Comparison of ENCODE assay signal across 26 cellular contexts in genomic region chr5:126168785-126169184, GRCh38.
A peak's percentile ranks its signal among the peaks of the same experiment; 100 is the strongest.
DNase-seq lines count a peak whose midpoint lies in the region; ATAC-seq, FAIRE-seq and TF ChIP-seq lines count a peak whose summit lies in the region.
"Had no signal": no experiment of that assay in that cellular context is flagged by ENCODE, and none has a peak within 500 bp of the region (broad histone marks: within the 10 kb centered on the region; RNA-seq: fewer than 3 reads in every experiment).

No MANE protein-coding gene starts in this region.

- TF ChIP-seq CTCF in liver (IDR thresholded peaks at IDR 0.05; ENCODE audit: low read depth, low read length, missing input control) (no peak), HepG2 (CRISPR knock-in tag; IDR thresholded peaks at IDR 0.05) (no peak), right lobe of liver (IDR thresholded peaks at IDR 0.05) (no peak), kidney (IDR thresholded peaks at IDR 0.05; ENCODE audit: borderline replicate concordance, extremely low read depth, insufficient read depth) (no peak)

- POLR2A ChIA-PET in HepG2 (lab: Yijun Ruan, JAX) = no interaction called here

- no peaks in the 10 kb centered on the region for H4K20me1 ChIP-seq in HepG2 (ENCODE audit: insufficient read depth, low read length)
- H4K20me1 ChIP-seq: BLaER1 treated with 17β-estradiol and CSF1 and Interleukin-3, amounts not matched to agents 10 nM and 100 nM had no signal

- H3K4me3 ChIP-seq in liver (ENCODE audit: low read depth in 1 of 3, low read length in 3 of 3) (no peak overlapping the region), HepG2 (replicated peaks in 1 of 3; ENCODE audit: insufficient read depth in 1 of 3, low read depth in 2 of 3, low read length in 3 of 3) (no peak overlapping the region), right lobe of liver (no peak overlapping the region), kidney (ENCODE audit: low read length in 2 of 2) (no peak overlapping the region)
- H3K4me3 ChIP-seq: A549; BLaER1 treated with 17β-estradiol and CSF1 and Interleukin-3, amounts not matched to agents 10 nM and 100 nM; GM12878 had no signal

- BruUV-seq in HepG2 (replicated peaks; lab: Mats Ljungman, UMichigan) = no TSS peak

- no peak overlapping the region for H3K9ac ChIP-seq in liver (ENCODE audit: low read depth in 1 of 2, low read length in 2 of 2)
- H3K9ac ChIP-seq in HepG2 (ENCODE audit: insufficient read depth, low read depth, low read length) = no peak overlapping the region
- no peak overlapping the region for H3K9ac ChIP-seq in kidney (ENCODE audit: low read length in 2 of 2)
- H3K9ac ChIP-seq: BLaER1 treated with 17β-estradiol and CSF1 and Interleukin-3, amounts not matched to agents 10 nM and 100 nM had no signal

- no peaks in the 10 kb centered on the region for H3K36me3 Mint-ChIP-seq in activated T-helper 1 cell treated with anti-CD3 and anti-CD28 coated beads, Interleukin-12 subunit alpha, Interleukin-12 subunit beta, Interleukin-2, Interleukin-4 antibody, amounts not matched to agents 30 ng/mL and 10 ng/mL and 1 ng/mL, durations not matched to agents 14 hours and 24 hours and 36 hours (ENCODE audit: low read depth)
- H3K36me3 Mint-ChIP-seq: CD8-positive, alpha-beta T cell had no signal

- H3K27me3 Mint-ChIP-seq in activated T-helper 1 cell treated with anti-CD3 and anti-CD28 coated beads, Interleukin-12 subunit alpha, Interleukin-12 subunit beta, Interleukin-2, Interleukin-4 antibody, amounts not matched to agents 30 ng/mL and 10 ng/mL and 1 ng/mL, durations not matched to agents 14 hours and 24 hours and 36 hours (ENCODE audit: insufficient read depth) = no peaks in the 10 kb centered on the region
- H3K27me3 Mint-ChIP-seq: CD4-positive, alpha-beta T cell had no signal

- H3K27ac Mint-ChIP-seq in activated T-helper 1 cell treated with anti-CD3 and anti-CD28 coated beads, Interleukin-12 subunit alpha, Interleukin-12 subunit beta, Interleukin-2, Interleukin-4 antibody, amounts not matched to agents 30 ng/mL and 10 ng/mL and 1 ng/mL, durations not matched to agents 14 hours and 24 hours and 36 hours = no peak overlapping the region
- H3K27ac Mint-ChIP-seq: B cell; CD4-positive, alpha-beta T cell; CD8-positive, alpha-beta T cell had no signal

- intact Hi-C loops in HepG2 (cut with micrococcal nuclease; ENCODE audit: unreplicated experiment) = no loop called here
- intact Hi-C loops in right lobe of liver (cut with DNase I) = no loop called here
- intact Hi-C loops in activated T-helper 1 cell treated with anti-CD3 and anti-CD28 coated beads, Interleukin-12 subunit alpha, Interleukin-12 subunit beta, Interleukin-2, Interleukin-4 antibody, amounts not matched to agents 30 ng/mL and 10 ng/mL and 1 ng/mL, durations not matched to agents 14 hours and 24 hours and 36 hours (cut with micrococcal nuclease) = no loop called here
- intact Hi-C loops in kidney (cut with DNase I) = no loop called here

- no peak overlapping the region for H3K27ac ChIP-seq in liver (ENCODE audit: low read depth in 1 of 2, low read length in 2 of 2)
- H3K27ac ChIP-seq in HepG2 (ENCODE audit: extremely low read length, insufficient read depth, low read length) = no peak overlapping the region
- no peak overlapping the region for H3K27ac ChIP-seq in right lobe of liver
- no peak overlapping the region for H3K27ac ChIP-seq in kidney (ENCODE audit: low read depth in 2 of 2, low read length in 2 of 2)
- H3K27ac ChIP-seq: 22Rv1; A549; BLaER1 treated with 17β-estradiol and CSF1 and Interleukin-3, amounts not matched to agents 10 nM and 100 nM; C4-2B had no signal

- CTCF ChIA-PET in HepG2 (lab: Yijun Ruan, JAX; ENCODE audit: low intra/inter-chr PET ratio, low total read pairs) = no interaction called here

- peaks cover 32% of the 10 kb centered on the region for H3K9me3 Mint-ChIP-seq in activated T-helper 1 cell treated with anti-CD3 and anti-CD28 coated beads, Interleukin-12 subunit alpha, Interleukin-12 subunit beta, Interleukin-2, Interleukin-4 antibody, amounts not matched to agents 30 ng/mL and 10 ng/mL and 1 ng/mL, durations not matched to agents 14 hours and 24 hours and 36 hours

- TF ChIP-seq RAD21 in liver (IDR thresholded peaks at IDR 0.05) (peak; percentile 26 to 32), HepG2 (CRISPR knock-in tag; IDR thresholded peaks at IDR 0.05) (no peak)

- no peak for TF ChIP-seq POLR2A in HepG2 (IDR thresholded peaks at IDR 0.05; ENCODE audit: insufficient read depth in 1 of 2, low read depth in 2 of 2, low read length in 2 of 2)
- no peak for TF ChIP-seq POLR2A in right lobe of liver (IDR thresholded peaks at IDR 0.05)

- H2AFZ ChIP-seq in HepG2 (ENCODE audit: low read length) = no peak overlapping the region

- no peak for TF ChIP-seq EP300 in HepG2 (IDR thresholded peaks at IDR 0.05; ENCODE audit: low read depth in 2 of 2, low read length in 2 of 2)
- no peak for TF ChIP-seq EP300 in HepG2 (CRISPR knock-in tag; IDR thresholded peaks at IDR 0.05; ENCODE audit: borderline replicate concordance)

- H3K27me3 ChIP-seq in liver (ENCODE audit: control insufficient read depth in 4 of 4, insufficient read depth in 4 of 4, low read length in 3 of 4) = no peaks in the 10 kb centered on the region
- H3K27me3 ChIP-seq in HepG2 (ENCODE audit: control insufficient read depth in 1 of 2, insufficient read depth in 2 of 2, low read length in 2 of 2) = no peaks in the 10 kb centered on the region
- no peaks in the 10 kb centered on the region for H3K27me3 ChIP-seq in right lobe of liver
- H3K27me3 ChIP-seq: BLaER1 treated with 17β-estradiol and CSF1 and Interleukin-3, amounts not matched to agents 10 nM and 100 nM had no signal

- H3K79me2 ChIP-seq in HepG2 (ENCODE audit: insufficient read depth, low read length) = no peaks in the 10 kb centered on the region

- H3K4me1 ChIP-seq in liver (ENCODE audit: control insufficient read depth in 4 of 4, insufficient read depth in 4 of 4, low read length in 3 of 4) (peaks cover 0 to 14% (median 0%) of the 10 kb centered on the region in 4 donors), HepG2 (ENCODE audit: insufficient read depth, low read length) (no peaks in the 10 kb centered on the region), right lobe of liver (no peaks in the 10 kb centered on the region), kidney (ENCODE audit: control insufficient read depth in 1 of 2, insufficient read depth in 1 of 2, low read depth in 1 of 2, low read length in 2 of 2) (no peaks in the 10 kb centered on the region)
- H3K4me1 ChIP-seq: A549; BLaER1 treated with 17β-estradiol and CSF1 and Interleukin-3, amounts not matched to agents 10 nM and 100 nM; Caco-2 had no signal

- H3K4me1 Mint-ChIP-seq in activated T-helper 1 cell treated with anti-CD3 and anti-CD28 coated beads, Interleukin-12 subunit alpha, Interleukin-12 subunit beta, Interleukin-2, Interleukin-4 antibody, amounts not matched to agents 30 ng/mL and 10 ng/mL and 1 ng/mL, durations not matched to agents 14 hours and 24 hours and 36 hours (ENCODE audit: low read depth) = no peaks in the 10 kb centered on the region
- H3K4me1 Mint-ChIP-seq: B cell had no signal

- in situ Hi-C loops in HepG2 (cut with HindIII; ENCODE audit: extremely low pct_ligation_motif_present, low pct_unique_long_range_greater_than_20kb) = no loop called here

- H3K9me3 ChIP-seq in liver (ENCODE audit: control insufficient read depth in 4 of 4, low read length in 3 of 4) (peaks cover 0 to 14% (median 9%) of the 10 kb centered on the region in 4 donors), HepG2 (ENCODE audit: low read length) (peaks cover 46% of the 10 kb centered on the region), right lobe of liver (no peaks in the 10 kb centered on the region), kidney (ENCODE audit: control insufficient read depth in 1 of 2, low read length in 2 of 2) (peaks cover 0 to 16% of the 10 kb centered on the region in 2 donors)
- H3K9me3 ChIP-seq: A549, Caco-2 had no signal

- H3K4me2 ChIP-seq in HepG2 (ENCODE audit: low read depth, low read length) = no peak overlapping the region
- H3K4me2 ChIP-seq: A549; BLaER1 treated with 17β-estradiol and CSF1 and Interleukin-3, amounts not matched to agents 10 nM and 100 nM had no signal

- DNase-seq in HepG2 (ENCODE audit: low spot score) = no peak
- DNase-seq in HuH-7.5 (ENCODE audit: low spot score) = peak; percentile 11
- DNase-seq in right lobe of liver = no peak
- no peak for DNase-seq in activated T-helper 1 cell treated with anti-CD3 and anti-CD28 coated beads, Interleukin-12 subunit alpha, Interleukin-12 subunit beta, Interleukin-2, Interleukin-4 antibody, amounts not matched to agents 30 ng/mL and 10 ng/mL and 1 ng/mL, durations not matched to agents 14 hours and 24 hours and 36 hours (ENCODE audit: low spot score)
- no peak for DNase-seq in kidney
- DNase-seq: AML-193; Caco-2; Calu3; CD4-positive, alpha-beta T cell; CD8-positive, alpha-beta T cell; DMS 273 treated with DMSO at 0.1 percent for 48 hours; DMS153; DMS53; DMS79; DND-41; EL; GDM1 had no signal

- H3K36me3 ChIP-seq in liver (ENCODE audit: control insufficient read depth in 4 of 4, insufficient read depth in 3 of 4, low read depth in 1 of 4, low read length in 3 of 4) (no peaks in the 10 kb centered on the region), HepG2 (replicated peaks in 1 of 2; ENCODE audit: control insufficient read depth in 1 of 2, insufficient read depth in 2 of 2, low read length in 2 of 2) (no peaks in the 10 kb centered on the region), right lobe of liver (no peaks in the 10 kb centered on the region), kidney (ENCODE audit: control insufficient read depth in 1 of 2, insufficient read depth in 2 of 2, low read length in 2 of 2) (no peaks in the 10 kb centered on the region)
- H3K36me3 ChIP-seq: BLaER1 treated with 17β-estradiol and CSF1 and Interleukin-3, amounts not matched to agents 10 nM and 100 nM had no signal

- ATAC-seq in HepG2 = no peak
- ATAC-seq in right lobe of liver = peak; percentile 60 to 89 (median 76)
- ATAC-seq: A549; CD8-positive, alpha-beta T cell; GM12878 had no signal

- no peak overlapping the region for H3K4me3 Mint-ChIP-seq in activated T-helper 1 cell treated with anti-CD3 and anti-CD28 coated beads, Interleukin-12 subunit alpha, Interleukin-12 subunit beta, Interleukin-2, Interleukin-4 antibody, amounts not matched to agents 30 ng/mL and 10 ng/mL and 1 ng/mL, durations not matched to agents 14 hours and 24 hours and 36 hours
- H3K4me3 Mint-ChIP-seq: B cell; CD4-positive, alpha-beta T cell; CD8-positive, alpha-beta T cell had no signal

- FAIRE-seq in HepG2 (lab: Jason Lieb, UNC) (no peak), kidney (lab: Jason Lieb, UNC) (no peak)
- FAIRE-seq: A549, GM12878, GM12892, GM18507 had no signal

- WGBS in liver = 38% methylated on average over 1 of the region's 1 CpG
- 0% methylated on average over 1 of the region's 1 CpG for WGBS in HepG2 (ENCODE audit: low lambda C conversion rate)
- 18% methylated on average over 1 of the region's 1 CpG for WGBS in right lobe of liver (ENCODE audit: insufficient coverage, low coverage, low lambda C conversion rate, missing lambda C conversion rate)

TF ChIP-seq in liver, 16 proteins besides CTCF, POLR2A, EP300 and RAD21 (continues in another document):
- TF ChIP-seq FOXA1 (IDR thresholded peaks at IDR 0.05) (peak; percentile 40), FOXA2 (IDR thresholded peaks at IDR 0.05) (peak; percentile 33), TAF1 (conservative IDR thresholded peaks at IDR 0.05) (no peak)

TF ChIP-seq in HepG2, 621 proteins besides CTCF, POLR2A, EP300 and RAD21 (continues in another document):
- no peak for TF ChIP-seq SMAD1 (CRISPR knock-in tag; IDR thresholded peaks at IDR 0.05; ENCODE audit: borderline replicate concordance, low read depth)
